8 cellular contexts compared by ENCODE assay signal in the genomic region with DNA sequence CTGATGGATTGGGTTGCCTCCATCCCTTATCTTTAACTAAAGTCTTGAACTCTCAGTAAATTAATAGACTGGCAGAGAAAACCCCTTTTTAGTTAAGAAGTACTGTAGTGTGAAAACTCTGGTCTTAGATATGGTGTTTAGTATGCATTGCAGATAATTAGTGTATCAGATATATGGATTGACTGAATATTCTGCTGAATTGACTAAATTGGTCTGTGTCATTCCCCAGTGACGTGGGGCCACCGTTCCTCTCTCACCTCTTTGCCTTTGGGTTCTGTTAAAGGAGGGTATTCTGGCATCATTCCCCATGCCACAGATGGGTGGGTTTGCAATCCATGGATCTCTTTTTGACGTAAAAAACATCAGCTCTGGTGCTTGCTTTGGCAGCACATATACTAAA.
"Had no signal": no experiment of that assay in that cellular context is flagged by ENCODE, and none has a peak within 500 bp of the region (broad histone marks: within the 10 kb centered on the region; RNA-seq: fewer than 3 reads in every experiment).

No MANE protein-coding gene starts in this region.

- H3K4me3 ChIP-seq: GM23248, HAP-1 had no signal

- H3K9ac ChIP-seq: GM23248, KMS-11 had no signal

- H3K27ac ChIP-seq: GM23248, HL-60, KMS-11 had no signal

- DNase-seq: GM23248, GOT3, H7, Karpas-422, KBM-7 had no signal

- H3K4me2 ChIP-seq: KMS-11 had no signal

- H3K36me3 ChIP-seq: HAP-1 had no signal

- H2AFZ ChIP-seq: GM23248 had no signal

- H3K4me1 ChIP-seq: HAP-1 had no signal

- H3K9me3 ChIP-seq: HAP-1 had no signal
